8 cellular contexts compared by ENCODE assay signal in genomic region chr20:56391037-56391436, GRCh38. TPM values are rescaled to one million over a fixed set of nuclear protein-coding genes. Genes with fewer than 3 reads are reported as not detected.
A peak's percentile ranks its signal among the peaks of the same experiment; 100 is the strongest.
DNase-seq lines count a peak whose midpoint lies in the region; ATAC-seq and TF ChIP-seq lines count a peak whose summit lies in the region.

No MANE protein-coding gene starts in this region.

- peak overlapping the region; percentile 33 for H3K27ac Mint-ChIP-seq in endothelial cell (ENCODE audit: unreplicated experiment)

- H3K4me3 Mint-ChIP-seq in endothelial cell (ENCODE audit: unreplicated experiment): no peak overlapping the region

- H3K27me3 ChIP-seq in GM06990 (replicated peaks; ENCODE audit: control insufficient read depth, insufficient read depth, low read length) (no peaks in the 10 kb centered on the region), rectal smooth muscle tissue (ENCODE audit: control insufficient read depth, insufficient read depth, low read length) (no peaks in the 10 kb centered on the region)

- TF ChIP-seq CTCF in GM06990 (IDR thresholded peaks at IDR 0.05; ENCODE audit: insufficient read depth, low read length, poor library complexity, severe bottlenecking) (no peak), endothelial cell (IDR thresholded peaks at IDR 0.05; ENCODE audit: unreplicated experiment) (no peak), GM13976 (IDR thresholded peaks at IDR 0.05; ENCODE audit: borderline replicate concordance, control extremely low read depth, extremely low read depth, insufficient read depth, missing control alignments) (no peak)

- intact Hi-C loops in left colon (cut with DNase I, micrococcal nuclease): no loop called here

- H3K27ac ChIP-seq in rectal smooth muscle tissue (ENCODE audit: low read depth, low read length): no peak overlapping the region

- peaks cover 9% of the 10 kb centered on the region for H3K36me3 Mint-ChIP-seq in endothelial cell (ENCODE audit: low read depth, unreplicated experiment)

- no peak for DNase-seq in GM06990 (ENCODE audit: extremely low read depth, insufficient read length)
- DNase-seq in NOMO-1 (lab: John Stamatoyannopoulos, UW; ENCODE audit: unreplicated experiment in 2 of 2): peak; percentile 11 to 48
- no peak for DNase-seq in endothelial cell (ENCODE audit: low spot score)
- no peak for DNase-seq in left colon
- no peak for DNase-seq in NCI-H2171 treated with DMSO at 0.1 percent for 48 hours (lab: John Stamatoyannopoulos, UW)
- DNase-seq in GM13976 (ENCODE audit: low spot score): no peak

- H3K4me3 ChIP-seq in GM06990 (replicated peaks; ENCODE audit: low read depth, low read length) (peak overlapping the region; percentile 87), rectal smooth muscle tissue (ENCODE audit: low read length) (peak overlapping the region; percentile 87)

- peaks cover 10% of the 10 kb centered on the region for H3K36me3 ChIP-seq in GM06990 (ENCODE audit: control insufficient read depth, insufficient read depth, low read length)
- peaks cover 5% of the 10 kb centered on the region for H3K36me3 ChIP-seq in rectal smooth muscle tissue (ENCODE audit: control insufficient read depth, insufficient read depth, low read length)

- in situ Hi-C loops in GM13976 (cut with MboI; ENCODE audit: low sequenced_read_pairs, unreplicated experiment): no loop called here

- peaks cover 12% of the 10 kb centered on the region for H3K4me1 Mint-ChIP-seq in endothelial cell (ENCODE audit: unreplicated experiment)

- peaks cover 6% of the 10 kb centered on the region for H3K27me3 Mint-ChIP-seq in endothelial cell (ENCODE audit: unreplicated experiment)

- H3K4me1 ChIP-seq in rectal smooth muscle tissue (ENCODE audit: control insufficient read depth, insufficient read depth, low read length): peaks cover 5% of the 10 kb centered on the region

- no peak overlapping the region for H3K9ac ChIP-seq in rectal smooth muscle tissue (ENCODE audit: low read length)

- no peak for ATAC-seq in left colon
- no peak for ATAC-seq in HG03521 (IDR thresholded peaks at IDR 0.05; ENCODE audit: unreplicated experiment)

- H3K9me3 Mint-ChIP-seq in endothelial cell (ENCODE audit: unreplicated experiment): no peaks in the 10 kb centered on the region

RNA-seq across cellular contexts. Expression of gene AURKA, which starts 1.0 kb away (rescaled TPM):
- total RNA-seq in endothelial cell (ENCODE audit: unreplicated experiment) (14.3 TPM), left colon (10 to 100 TPM; 13.3 to 21.1 TPM)

RNA-seq across cellular contexts. Expression of gene CSTF1, which starts 1.4 kb away (rescaled TPM):
- 42.0 TPM for total RNA-seq in endothelial cell (ENCODE audit: unreplicated experiment)
- total RNA-seq in left colon: 10 to 100 TPM; 22.9 to 23.1 TPM

RNA-seq across cellular contexts. Expression of gene CASS4, which starts 21.0 kb away (rescaled TPM):
- total RNA-seq in endothelial cell (ENCODE audit: unreplicated experiment): not detected
- 1 to 10 TPM in 1 of 2 donors, under 1 TPM in 1; 0.46 to 1.3 TPM for total RNA-seq in left colon

RNA-seq across cellular contexts. Expression of gene FAM210B, which starts 32.3 kb away (rescaled TPM):
- 20.1 TPM for total RNA-seq in endothelial cell (ENCODE audit: unreplicated experiment)
- total RNA-seq in left colon: 10 to 100 TPM; 30.2 to 35.3 TPM

Comparison
In these comparisons a context has a peak if more than half of its experiments do, and no peak if none do; other contexts are left out.
1. DNase-seq: peak in NOMO-1 (2 of 2); none in GM06990 (single experiment), endothelial cell (single experiment), left colon (0 of 2), NCI-H2171 treated with DMSO at 0.1 percent for 48 hours (single experiment) and GM13976 (single experiment).